ENCODE assay signal across 9 cellular contexts in the genomic region with DNA sequence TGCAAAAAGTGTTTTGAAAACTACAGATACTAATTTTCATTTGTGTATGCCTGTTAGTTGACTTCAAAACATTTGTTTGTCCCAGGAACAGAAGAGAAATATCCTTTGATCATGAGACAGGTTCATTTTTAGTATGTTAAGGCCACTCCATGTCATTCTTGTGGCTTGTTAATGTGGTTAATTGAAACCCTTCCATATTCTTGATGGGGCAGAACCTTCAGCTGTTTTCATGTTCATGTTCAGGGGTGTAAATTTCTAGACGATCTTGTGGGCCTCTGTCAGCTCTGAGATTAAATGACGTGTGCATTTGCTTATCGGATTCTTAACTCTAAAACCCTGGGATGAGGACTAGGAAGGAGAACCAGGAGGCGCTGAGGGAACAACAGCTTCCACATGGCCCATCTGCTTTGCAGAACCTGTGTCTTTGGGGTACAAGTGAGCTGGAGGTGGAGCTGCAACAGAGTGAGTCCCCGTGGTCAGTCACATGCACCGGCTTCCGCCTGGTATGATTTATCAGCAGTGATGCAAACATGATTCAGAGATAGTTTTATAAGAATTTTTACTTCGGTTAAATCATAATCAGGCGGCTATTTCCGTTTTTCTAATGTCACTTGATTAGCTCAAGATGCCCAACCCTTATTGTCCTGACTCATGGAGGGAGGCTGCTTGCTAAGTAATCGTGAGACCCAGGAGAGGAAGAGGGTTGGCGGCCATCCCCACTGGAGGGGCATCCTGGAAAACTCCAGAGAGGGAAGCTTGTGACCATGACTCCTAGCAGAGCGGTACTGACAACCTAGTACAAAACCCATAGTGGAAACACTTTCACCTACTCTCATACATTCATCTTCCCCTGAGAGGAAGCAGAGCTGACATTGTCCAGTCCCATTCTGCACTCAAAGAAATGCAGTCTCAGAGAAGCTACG.
DNase-seq lines count a peak whose midpoint lies in the region; ATAC-seq and TF ChIP-seq lines count a peak whose summit lies in the region.
"Had no signal": no experiment of that assay in that cellular context is flagged by ENCODE, and none has a peak within 500 bp of the region (broad histone marks: within the 10 kb centered on the region; RNA-seq: fewer than 3 reads in every experiment).

No MANE protein-coding gene starts in this region.

- H3K27me3 ChIP-seq in right atrium auricular region (no peaks in the 10 kb centered on the region), thoracic aorta (replicated peaks; ENCODE audit: insufficient read depth) (no peaks in the 10 kb centered on the region), Caco-2 (replicated peaks; ENCODE audit: control insufficient read depth, insufficient read depth, low read length) (no peaks in the 10 kb centered on the region)

- CTCF ChIA-PET in Caco-2 (lab: Charles Lee) = no interaction called here
- CTCF ChIA-PET in activated naive CD4-positive, alpha-beta T cell treated with anti-CD3 and anti-CD28 coated beads, Interleukin-2, amount 10 ng/mL, durations not matched to agents 7 days and 5 days (lab: Charles Lee) = interaction anchor here (0.9 to 1.4 kb wide), 3 partner anchors 12 to 166 kb away, joined by 4 to 6 read pairs (median 5); no protein-coding TSS in a partner anchor

- TF ChIP-seq CTCF in right atrium auricular region (IDR thresholded peaks at IDR 0.05) (no peak), thoracic aorta (IDR thresholded peaks at IDR 0.05) (no peak), Caco-2 (IDR thresholded peaks at IDR 0.05; ENCODE audit: insufficient read depth in 1 of 2, low read depth in 1 of 2, low read length in 1 of 2, severe bottlenecking in 1 of 2, unreplicated experiment in 1 of 2) (no peak)

- H3K36me3 ChIP-seq in right atrium auricular region = no peaks in the 10 kb centered on the region
- no peaks in the 10 kb centered on the region for H3K36me3 ChIP-seq in thoracic aorta
- H3K36me3 ChIP-seq in Caco-2 (ENCODE audit: control insufficient read depth, insufficient read depth, low read length) = no peaks in the 10 kb centered on the region
- H3K36me3 ChIP-seq: prostate gland had no signal

- intact Hi-C loops in Caco-2 (cut with micrococcal nuclease; ENCODE audit: unreplicated experiment) = loop anchor here (5.0 kb wide), 1 partner anchor 83 kb away; no protein-coding TSS in a partner anchor

- H3K9me3 ChIP-seq in right atrium auricular region = no peaks in the 10 kb centered on the region
- no peaks in the 10 kb centered on the region for H3K9me3 ChIP-seq in thoracic aorta
- no peaks in the 10 kb centered on the region for H3K9me3 ChIP-seq in Caco-2
- H3K9me3 ChIP-seq: prostate gland had no signal

- H3K27ac ChIP-seq in right atrium auricular region (peak overlapping the region; percentile 8 to 43), thoracic aorta (peak overlapping the region; percentile 30 to 35)
- H3K27ac ChIP-seq: prostate gland had no signal

- POLR2A ChIA-PET in Caco-2 (lab: Charles Lee) = no interaction called here

- no peak overlapping the region for H3K27ac Mint-ChIP-seq in Caco-2 (ENCODE audit: unreplicated experiment)
- H3K27ac Mint-ChIP-seq in activated naive CD4-positive, alpha-beta T cell treated with anti-CD3 and anti-CD28 coated beads, Interleukin-2, amount 10 ng/mL, durations not matched to agents 7 days and 5 days = no peak overlapping the region

- H3K4me3 ChIP-seq in right atrium auricular region = no peak overlapping the region
- H3K4me3 ChIP-seq in thoracic aorta = no peak overlapping the region
- no peak overlapping the region for H3K4me3 ChIP-seq in Caco-2 (ENCODE audit: low read depth, low read length)
- H3K4me3 ChIP-seq: prostate gland had no signal

- peaks cover 7% of the 10 kb centered on the region for H3K36me3 Mint-ChIP-seq in Caco-2 (ENCODE audit: insufficient read depth, unreplicated experiment)
- H3K36me3 Mint-ChIP-seq in activated naive CD4-positive, alpha-beta T cell treated with anti-CD3 and anti-CD28 coated beads, Interleukin-2, amount 10 ng/mL, durations not matched to agents 7 days and 5 days = peaks cover 39% of the 10 kb centered on the region

- H3K4me1 Mint-ChIP-seq in Caco-2 (ENCODE audit: low read depth, unreplicated experiment) = peaks cover 30% of the 10 kb centered on the region
- H3K4me1 Mint-ChIP-seq in activated naive CD4-positive, alpha-beta T cell treated with anti-CD3 and anti-CD28 coated beads, Interleukin-2, amount 10 ng/mL, durations not matched to agents 7 days and 5 days = peaks cover 44% of the 10 kb centered on the region

- no peaks in the 10 kb centered on the region for H3K27me3 Mint-ChIP-seq in Caco-2 (ENCODE audit: insufficient read depth, unreplicated experiment)
- no peaks in the 10 kb centered on the region for H3K27me3 Mint-ChIP-seq in activated naive CD4-positive, alpha-beta T cell treated with anti-CD3 and anti-CD28 coated beads, Interleukin-2, amount 10 ng/mL, durations not matched to agents 7 days and 5 days

- no TSS peak for BruUV-seq in Caco-2 (replicated peaks; lab: Mats Ljungman, UMichigan)

- H3K4me3 Mint-ChIP-seq in Caco-2 (ENCODE audit: unreplicated experiment) = no peak overlapping the region
- no peak overlapping the region for H3K4me3 Mint-ChIP-seq in activated naive CD4-positive, alpha-beta T cell treated with anti-CD3 and anti-CD28 coated beads, Interleukin-2, amount 10 ng/mL, durations not matched to agents 7 days and 5 days

- DNase-seq in HT1080 (ENCODE audit: low read depth) (peak; percentile 97), amniotic epithelial cell (ENCODE audit: low read depth) (peak; percentile 88), right atrium auricular region (ENCODE audit: low spot score) (peak; percentile 73), thoracic aorta (ENCODE audit: low spot score) (no peak), NCI-H2171 treated with DMSO at 0.1 percent for 48 hours (lab: John Stamatoyannopoulos, UW) (no peak), Caco-2 (no peak)
- DNase-seq in activated naive CD4-positive, alpha-beta T cell treated with anti-CD3 and anti-CD28 coated beads, Interleukin-2, amount 10 ng/mL, durations not matched to agents 7 days and 5 days = no peak

- no peaks in the 10 kb centered on the region for H3K9me3 Mint-ChIP-seq in Caco-2 (ENCODE audit: unreplicated experiment)
- H3K9me3 Mint-ChIP-seq in activated naive CD4-positive, alpha-beta T cell treated with anti-CD3 and anti-CD28 coated beads, Interleukin-2, amount 10 ng/mL, durations not matched to agents 7 days and 5 days = no peaks in the 10 kb centered on the region

- H3K4me1 ChIP-seq in right atrium auricular region (peaks cover 0 to 69% of the 10 kb centered on the region in 2 donors), thoracic aorta (ENCODE audit: control insufficient read depth in 1 of 2, low read depth in 2 of 2) (peaks cover 32 to 47% of the 10 kb centered on the region in 2 donors), Caco-2 (peaks cover 29% of the 10 kb centered on the region)
- H3K4me1 ChIP-seq: prostate gland had no signal

- ATAC-seq in thoracic aorta (ENCODE audit: insufficient number of reproducible peaks, low FRiP score, low read depth) (peak; percentile 58), GM21717 (IDR thresholded peaks at IDR 0.05; ENCODE audit: unreplicated experiment) (no peak)

Comparison
In these comparisons a context has a peak if more than half of its experiments do, and no peak if none do; other contexts are left out.
1. DNase-seq: peak in HT1080 (single experiment), amniotic epithelial cell (single experiment) and right atrium auricular region (single experiment); none in thoracic aorta (single experiment), NCI-H2171 treated with DMSO at 0.1 percent for 48 hours (single experiment), Caco-2 (0 of 2) and activated naive CD4-positive, alpha-beta T cell treated with anti-CD3 and anti-CD28 coated beads, Interleukin-2, amount 10 ng/mL, durations not matched to agents 7 days and 5 days (single experiment).